ENCODE assay signal across 20 cellular contexts in the genomic region with DNA sequence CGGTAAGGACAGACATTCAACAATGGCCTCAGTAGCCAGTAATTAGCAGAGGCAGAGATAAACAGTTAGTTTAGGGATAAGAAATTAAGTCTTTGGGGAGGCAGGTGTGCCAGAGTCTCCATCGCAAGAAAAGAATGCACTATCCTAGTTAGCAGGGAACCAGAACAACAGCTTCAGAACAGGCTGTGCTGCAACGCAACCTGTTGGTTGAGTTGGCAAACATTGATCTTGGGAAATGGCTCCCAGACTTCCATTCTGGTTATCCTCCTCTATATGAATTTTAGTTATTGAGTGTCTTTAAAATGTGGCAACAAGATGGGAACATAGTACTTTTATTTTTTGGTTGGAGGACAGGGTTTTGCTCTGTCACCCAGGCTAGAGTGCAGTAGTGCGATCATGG. TPM values are rescaled to one million over a fixed set of nuclear protein-coding genes. Genes with fewer than 3 reads are reported as not detected.
DNase-seq lines count a peak whose midpoint lies in the region; ATAC-seq and TF ChIP-seq lines count a peak whose summit lies in the region.
"Had no signal": no experiment of that assay in that cellular context is flagged by ENCODE, and none has a peak within 500 bp of the region (broad histone marks: within the 10 kb centered on the region; RNA-seq: fewer than 3 reads in every experiment).

No MANE protein-coding gene starts in this region.

- no peak overlapping the region for H3K4me3 ChIP-seq in HL-60 (replicated peaks; ENCODE audit: insufficient read depth, low read length)
- H3K4me3 ChIP-seq in spleen, result peak overlapping the region in 1 of 8 donors; percentile 37
- no peak overlapping the region for H3K4me3 ChIP-seq in smooth muscle cell
- H3K4me3 ChIP-seq: lung had no signal

- no peak overlapping the region for H3K4me2 ChIP-seq in smooth muscle cell

- DNase-seq in activated T-cell treated with anti-CD3 and anti-CD28 coated beads, Interleukin-2, amount 50 U/mL, for 4 hours, result no peak
- DNase-seq in activated T-cell treated with anti-CD3 and anti-CD28 coated beads, Interleukin-2, amount 50 U/mL, for 48 hours, result no peak
- no peak for DNase-seq in HL-60 (ENCODE audit: low read depth in 1 of 2, low spot score in 1 of 2)
- no peak for DNase-seq in spleen
- no peak for DNase-seq in smooth muscle cell (lab: John Stamatoyannopoulos, UW; ENCODE audit: unreplicated experiment)
- DNase-seq: activated CD8-positive, alpha-beta memory T cell treated with anti-CD3 and anti-CD28 coated beads, Interleukin-2, amount 50 U/mL, for 4 hours; Caco-2; effector memory CD8-positive, alpha-beta T cell; H9; heart right ventricle; NCI-H1105 treated with DMSO at 0.1 percent for 48 hours; NCI-H2171; NCI-H748 treated with DMSO at 0.1 percent for 48 hours; stimulated activated CD4-positive, alpha-beta T cell treated with anti-CD3 and anti-CD28 coated beads, Interleukin-2, amount 100 ng/mL, for 48 hours; WERI-Rb-1 had no signal

- peak overlapping the region; percentile 64 for H3K27ac Mint-ChIP-seq in activated T-helper 17 cell treated with anti-CD3 and anti-CD28 coated beads, Interleukin-2, amount 50 U/mL, for 72 hours
- H3K27ac Mint-ChIP-seq: H9 had no signal

- peak overlapping the region; percentile 50 for H3K27ac ChIP-seq in HL-60 (replicated peaks)
- H3K27ac ChIP-seq in spleen, result peak overlapping the region in 7 of 8 donors; percentile 2 to 78 (median 60)
- no peak overlapping the region for H3K27ac ChIP-seq in smooth muscle cell (ENCODE audit: low read depth)
- H3K27ac ChIP-seq: parathyroid adenoma, WERI-Rb-1 had no signal

- H3K27me3 ChIP-seq in HL-60 (ENCODE audit: insufficient read depth, poor library complexity, severe bottlenecking) (no peaks in the 10 kb centered on the region), spleen (replicated peaks in 1 of 7) (no peaks in the 10 kb centered on the region), smooth muscle cell (ENCODE audit: low read depth) (peaks cover 24% of the 10 kb centered on the region)

- no peak overlapping the region for H3K9ac ChIP-seq in smooth muscle cell (ENCODE audit: low read depth)
- H3K9ac ChIP-seq: parathyroid adenoma had no signal

- no peak for ATAC-seq in activated T-cell treated with anti-CD3 and anti-CD28 coated beads, Interleukin-2, amount 50 U/mL, for 4 hours
- no peak for ATAC-seq in activated T-helper 17 cell treated with anti-CD3 and anti-CD28 coated beads, Interleukin-2, amount 50 U/mL, for 72 hours (replicated peaks)
- no peak for ATAC-seq in HG02884 (IDR thresholded peaks at IDR 0.05; ENCODE audit: unreplicated experiment)
- ATAC-seq in GM18909 (IDR thresholded peaks at IDR 0.05; ENCODE audit: poor library complexity, unreplicated experiment), result no peak
- ATAC-seq: heart right ventricle had no signal

- H3K79me2 ChIP-seq in smooth muscle cell (ENCODE audit: low read depth), result no peaks in the 10 kb centered on the region
- H3K79me2 ChIP-seq: parathyroid adenoma had no signal

- intact Hi-C loops in spleen (cut with DNase I; ENCODE audit: low total_unique reads), result no loop called here

- H4K20me1 ChIP-seq in smooth muscle cell (ENCODE audit: low read depth), result no peaks in the 10 kb centered on the region

- H3K9me3 Mint-ChIP-seq in activated T-cell treated with anti-CD3 and anti-CD28 coated beads, Interleukin-2, amount 50 U/mL, for 4 hours, result no peaks in the 10 kb centered on the region
- no peaks in the 10 kb centered on the region for H3K9me3 Mint-ChIP-seq in activated T-helper 17 cell treated with anti-CD3 and anti-CD28 coated beads, Interleukin-2, amount 50 U/mL, for 72 hours
- H3K9me3 Mint-ChIP-seq: effector memory CD8-positive, alpha-beta T cell; H9 had no signal

- no peak overlapping the region for H2AFZ ChIP-seq in smooth muscle cell (ENCODE audit: low read depth)
- H2AFZ ChIP-seq: parathyroid adenoma had no signal

- WGBS in spleen, 5 donors, result 82 to 89% (median 88%) methylated on average over 4 of the region's 4 CpGs
- 91% methylated on average over 4 of the region's 4 CpGs for WGBS in smooth muscle cell (ENCODE audit: low lambda C conversion rate)

- H3K36me3 Mint-ChIP-seq in activated T-cell treated with anti-CD3 and anti-CD28 coated beads, Interleukin-2, amount 50 U/mL, for 4 hours (ENCODE audit: insufficient read depth), result no peaks in the 10 kb centered on the region
- H3K36me3 Mint-ChIP-seq in activated T-helper 17 cell treated with anti-CD3 and anti-CD28 coated beads, Interleukin-2, amount 50 U/mL, for 72 hours (ENCODE audit: low read depth), result no peaks in the 10 kb centered on the region

- H3K36me3 ChIP-seq in spleen (no peaks in the 10 kb centered on the region), smooth muscle cell (ENCODE audit: low read depth) (no peaks in the 10 kb centered on the region)
- H3K36me3 ChIP-seq: heart right ventricle, WERI-Rb-1 had no signal

- H3K4me3 Mint-ChIP-seq in activated T-cell treated with anti-CD3 and anti-CD28 coated beads, Interleukin-2, amount 50 U/mL, for 4 hours, result peak overlapping the region; percentile 37
- peak overlapping the region; percentile 65 for H3K4me3 Mint-ChIP-seq in activated T-helper 17 cell treated with anti-CD3 and anti-CD28 coated beads, Interleukin-2, amount 50 U/mL, for 72 hours
- H3K4me3 Mint-ChIP-seq: H9 had no signal

- no peak for TF ChIP-seq CTCF in HL-60 (IDR thresholded peaks at IDR 0.05; ENCODE audit: insufficient read depth, low read length)
- TF ChIP-seq CTCF in spleen (IDR thresholded peaks at IDR 0.05 in 8 of 11, conservative IDR thresholded peaks at IDR 0.05 in 3 of 11), result no peak
- TF ChIP-seq CTCF in smooth muscle cell (IDR thresholded peaks at IDR 0.05; ENCODE audit: borderline replicate concordance, insufficient read depth, poor library complexity, severe bottlenecking), result no peak

- H3K4me1 Mint-ChIP-seq in activated T-cell treated with anti-CD3 and anti-CD28 coated beads, Interleukin-2, amount 50 U/mL, for 4 hours (ENCODE audit: low read depth), result peaks cover 15% of the 10 kb centered on the region
- H3K4me1 Mint-ChIP-seq in activated T-helper 17 cell treated with anti-CD3 and anti-CD28 coated beads, Interleukin-2, amount 50 U/mL, for 72 hours, result peaks cover 11% of the 10 kb centered on the region

- H3K9me3 ChIP-seq in spleen (no peaks in the 10 kb centered on the region), smooth muscle cell (replicated peaks; ENCODE audit: low read depth) (no peaks in the 10 kb centered on the region)
- H3K9me3 ChIP-seq: Caco-2, heart right ventricle had no signal

- no peak for TF ChIP-seq POLR2A in spleen (IDR thresholded peaks at IDR 0.05)

- H3K27me3 Mint-ChIP-seq in activated T-cell treated with anti-CD3 and anti-CD28 coated beads, Interleukin-2, amount 50 U/mL, for 4 hours (ENCODE audit: low read depth), result peaks cover 15% of the 10 kb centered on the region
- H3K27me3 Mint-ChIP-seq in activated T-helper 17 cell treated with anti-CD3 and anti-CD28 coated beads, Interleukin-2, amount 50 U/mL, for 72 hours, result peaks cover 25% of the 10 kb centered on the region

- H3K4me1 ChIP-seq in spleen (peaks cover 0 to 18% (median 8%) of the 10 kb centered on the region in 6 donors), smooth muscle cell (ENCODE audit: low read depth) (no peaks in the 10 kb centered on the region)
- H3K4me1 ChIP-seq: Caco-2, parathyroid adenoma had no signal

- H3F3A ChIP-seq in smooth muscle cell (ENCODE audit: low read depth), result no peaks in the 10 kb centered on the region

RNA-seq across cellular contexts. Expression of gene LEMD3, which starts 12.3 kb away (rescaled TPM):
- total RNA-seq in activated T-cell treated with anti-CD3 and anti-CD28 coated beads, Interleukin-2, amount 50 U/mL, for 4 hours, result 10 to 100 TPM; 30.9 to 34.3 (median 32.5) TPM
- total RNA-seq in activated T-helper 17 cell treated with anti-CD3 and anti-CD28 coated beads, Interleukin-2, amount 50 U/mL, for 72 hours, result 10 to 100 TPM; 18.2 to 21.1 TPM
- 10 to 100 TPM; 40.4 to 58.9 (median 42.5) TPM for total RNA-seq in spleen
- polyA plus RNA-seq in spleen, result 10 to 100 TPM in 2 of 3 donors, 1 to 10 TPM in 1; 9.6 to 15.3 (median 11.9) TPM
- 53.1 and 55.1 TPM in 2 replicates for total RNA-seq in smooth muscle cell
- polyA plus RNA-seq in smooth muscle cell, result 14.8 and 17.9 TPM in 2 replicates

RNA-seq across cellular contexts. Expression of gene WIF1, which starts 36.0 kb away (rescaled TPM):
- under 1 TPM in 1 of 3 donors, not detected in 2; 0.08 TPM for total RNA-seq in activated T-cell treated with anti-CD3 and anti-CD28 coated beads, Interleukin-2, amount 50 U/mL, for 4 hours
- total RNA-seq in activated T-helper 17 cell treated with anti-CD3 and anti-CD28 coated beads, Interleukin-2, amount 50 U/mL, for 72 hours, result not detected
- total RNA-seq in spleen (not detected), smooth muscle cell (not detected in 2 replicates)
- polyA plus RNA-seq in spleen (under 1 TPM in 1 of 3 donors, not detected in 2; 0.04 TPM), smooth muscle cell (0.30 TPM in 1 of 2 replicates, not detected in the other)
- total RNA-seq: Caco-2, heart right ventricle had no signal
